ENCODE assay signal across 11 cellular contexts in the genomic region with DNA sequence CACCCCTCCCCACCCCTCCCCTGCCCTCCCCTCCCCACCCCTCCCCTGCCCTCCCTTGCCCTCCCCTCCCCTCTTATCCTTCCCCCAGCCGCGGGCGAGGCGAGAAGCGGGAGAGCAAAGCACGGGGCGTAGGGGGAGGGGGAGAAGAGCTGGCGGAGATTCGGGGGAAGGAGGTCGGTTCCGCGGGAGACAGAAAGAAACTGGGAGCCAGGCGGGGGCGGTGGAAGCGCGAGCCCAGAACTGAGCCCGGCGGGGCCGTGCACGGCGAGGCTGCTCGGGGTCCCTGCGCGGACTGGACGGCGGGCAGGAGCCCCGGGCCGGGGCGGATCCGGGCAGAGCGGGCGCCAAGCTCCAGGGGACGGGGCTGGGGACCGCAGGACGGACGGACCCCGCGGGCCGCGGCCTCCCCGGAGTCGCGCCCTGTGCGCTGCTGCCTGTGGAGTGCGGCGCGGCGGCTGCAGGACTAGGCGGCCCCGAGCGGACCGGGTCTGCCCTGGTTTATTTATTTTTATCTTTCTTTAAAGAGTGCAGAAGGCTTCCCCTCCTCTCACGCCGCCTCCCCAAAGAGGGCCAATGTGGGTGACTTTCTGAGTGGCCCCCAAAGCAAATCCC. TPM values are rescaled to one million over a fixed set of nuclear protein-coding genes. Genes with fewer than 3 reads are reported as not detected.
DNase-seq lines count a peak whose midpoint lies in the region; ATAC-seq and TF ChIP-seq lines count a peak whose summit lies in the region.
"Not testable (repeated sequence)": the region's sequence is repeated elsewhere in the genome, so short reads cannot be mapped to it uniquely, and the experiment has no call there.
"Had no signal": no experiment of that assay in that cellular context is flagged by ENCODE, and none has a peak within 500 bp of the region (broad histone marks: within the 10 kb centered on the region; RNA-seq: fewer than 3 reads in every experiment).

No MANE protein-coding gene starts in this region.

- not testable (repeated sequence) for H3K79me2 ChIP-seq in PC-3 (ENCODE audit: low read length)

- H3K27ac Mint-ChIP-seq in activated CD8-positive, alpha-beta T cell treated with anti-CD3 and anti-CD28 coated beads, Interleukin-2, amount 10 ng/mL, durations not matched to agents 7 days and 5 days; stimulated activated memory B cell treated with anti-CD40 and anti-IgM and Interleukin-4, amounts not matched to agents 10 μg/mL and 1 μg/mL and 100 μg/mL, for 72 hours: not testable (repeated sequence)

- intact Hi-C loops in PC-3 (cut with micrococcal nuclease); lower lobe of right lung (cut with DNase I): not testable (repeated sequence)

- peaks cover 39% of the 10 kb centered on the region for H3K27me3 Mint-ChIP-seq in activated CD8-positive, alpha-beta T cell treated with anti-CD3 and anti-CD28 coated beads, Interleukin-2, amount 10 ng/mL, durations not matched to agents 7 days and 5 days (ENCODE audit: low read depth)
- peaks cover 49% of the 10 kb centered on the region for H3K27me3 Mint-ChIP-seq in stimulated activated memory B cell treated with anti-CD40 and anti-IgM and Interleukin-4, amounts not matched to agents 10 μg/mL and 1 μg/mL and 100 μg/mL, for 72 hours

- H3K4me2 ChIP-seq in PC-3 (ENCODE audit: low read length): not testable (repeated sequence)

- H2AFZ ChIP-seq in PC-3 (ENCODE audit: low read length): not testable (repeated sequence)

- H3K4me3 ChIP-seq in AG04450 (ENCODE audit: low read depth, low read length): 0 out of 2 replicates have a peak overlapping the region, but pooled peaks have one; percentile 13
- peak overlapping the region; percentile 52; the same call in 1 of the 2 replicates for H3K4me3 ChIP-seq in HUES48 (ENCODE audit: low read depth, low read length)
- H3K4me3 ChIP-seq in PC-3 (ENCODE audit: low read length); lower lobe of right lung: not testable (repeated sequence)
- H3K4me3 ChIP-seq in iPS-11a (ENCODE audit: low read depth, low read length): peak overlapping the region; percentile 13

- H3K27me3 ChIP-seq in AG04450 (ENCODE audit: control insufficient read depth, insufficient read depth, low read length): peaks cover 14% of the 10 kb centered on the region
- H3K27me3 ChIP-seq in HUES48 (ENCODE audit: control insufficient read depth, insufficient read depth, low read length): peaks cover 36% of the 10 kb centered on the region
- not testable (repeated sequence) for H3K27me3 ChIP-seq in PC-3 (ENCODE audit: low read length)
- H3K27me3 ChIP-seq in foreskin keratinocyte: peaks cover 23% of the 10 kb centered on the region
- H3K27me3 ChIP-seq in lower lobe of right lung (ENCODE audit: low read depth): peaks cover 38% of the 10 kb centered on the region

- not testable (repeated sequence) for H3K9me2 ChIP-seq in PC-3 (replicated peaks; ENCODE audit: low read length)

- not testable (repeated sequence) for H3K36me3 Mint-ChIP-seq in activated CD8-positive, alpha-beta T cell treated with anti-CD3 and anti-CD28 coated beads, Interleukin-2, amount 10 ng/mL, durations not matched to agents 7 days and 5 days (ENCODE audit: low read depth); stimulated activated memory B cell treated with anti-CD40 and anti-IgM and Interleukin-4, amounts not matched to agents 10 μg/mL and 1 μg/mL and 100 μg/mL, for 72 hours

- H3F3A ChIP-seq in PC-3 (ENCODE audit: low read length, unreplicated experiment): not testable (repeated sequence)

- not testable (repeated sequence) for BruUV-seq in PC-3 (replicated peaks; lab: Mats Ljungman, UMichigan)

- TF ChIP-seq CTCF in AG04450 (IDR thresholded peaks at IDR 0.05; ENCODE audit: low read depth, low read length); PC-3 (conservative IDR thresholded peaks at IDR 0.05; ENCODE audit: low read depth, low read length); foreskin keratinocyte (conservative IDR thresholded peaks at IDR 0.05); lower lobe of right lung (IDR thresholded peaks at IDR 0.05): not testable (repeated sequence)

- not testable (repeated sequence) for H4K20me1 ChIP-seq in PC-3 (ENCODE audit: low read length)

- H3K4me3 Mint-ChIP-seq in activated CD8-positive, alpha-beta T cell treated with anti-CD3 and anti-CD28 coated beads, Interleukin-2, amount 10 ng/mL, durations not matched to agents 7 days and 5 days; stimulated activated memory B cell treated with anti-CD40 and anti-IgM and Interleukin-4, amounts not matched to agents 10 μg/mL and 1 μg/mL and 100 μg/mL, for 72 hours: not testable (repeated sequence)

- H3K4me1 ChIP-seq in HUES48 (ENCODE audit: control insufficient read depth, insufficient read depth, low read length); PC-3 (ENCODE audit: insufficient read depth, low read length); foreskin keratinocyte; lower lobe of right lung: not testable (repeated sequence)

- POLR2A ChIA-PET in AG04450 (lab: Yijun Ruan, JAX); PC-3 (lab: Charles Lee; ENCODE audit: unreplicated experiment); activated CD8-positive, alpha-beta T cell treated with anti-CD3 and anti-CD28 coated beads, Interleukin-2, amount 10 ng/mL, durations not matched to agents 7 days and 5 days (lab: Charles Lee): not testable (repeated sequence)

- H3K27ac ChIP-seq in AG04450 (ENCODE audit: low read depth, low read length); HUES48 (ENCODE audit: low read depth, low read length); PC-3 (ENCODE audit: low read length); foreskin keratinocyte; lower lobe of right lung: not testable (repeated sequence)

- not testable (repeated sequence) for H3K9me3 Mint-ChIP-seq in activated CD8-positive, alpha-beta T cell treated with anti-CD3 and anti-CD28 coated beads, Interleukin-2, amount 10 ng/mL, durations not matched to agents 7 days and 5 days (ENCODE audit: insufficient read depth); stimulated activated memory B cell treated with anti-CD40 and anti-IgM and Interleukin-4, amounts not matched to agents 10 μg/mL and 1 μg/mL and 100 μg/mL, for 72 hours

- H3K9me3 ChIP-seq in AG04450 (ENCODE audit: control insufficient read depth, insufficient read depth, low read length); HUES48 (ENCODE audit: control insufficient read depth, insufficient read depth, low read length); PC-3 (ENCODE audit: low read length); lower lobe of right lung: not testable (repeated sequence)

- H3K4me1 Mint-ChIP-seq in activated CD8-positive, alpha-beta T cell treated with anti-CD3 and anti-CD28 coated beads, Interleukin-2, amount 10 ng/mL, durations not matched to agents 7 days and 5 days (ENCODE audit: low read depth): peaks cover 10% of the 10 kb centered on the region
- peaks cover 20% of the 10 kb centered on the region for H3K4me1 Mint-ChIP-seq in stimulated activated memory B cell treated with anti-CD40 and anti-IgM and Interleukin-4, amounts not matched to agents 10 μg/mL and 1 μg/mL and 100 μg/mL, for 72 hours

- DNase-seq in AG04450 (ENCODE audit: low read depth, low spot score); PC-3; activated CD8-positive, alpha-beta T cell treated with anti-CD3 and anti-CD28 coated beads, Interleukin-2, amount 10 ng/mL, durations not matched to agents 7 days and 5 days; foreskin keratinocyte; lower lobe of right lung: not testable (repeated sequence)

- H3K9ac ChIP-seq in HUES48 (ENCODE audit: low read depth, low read length); PC-3 (ENCODE audit: low read length): not testable (repeated sequence)

- ATAC-seq in PC-3: peak; percentile 28; the same call in 1 of the 2 replicates
- ATAC-seq in activated CD8-positive, alpha-beta T cell treated with anti-CD3 and anti-CD28 coated beads, Interleukin-2, amount 10 ng/mL, durations not matched to agents 7 days and 5 days: peak; percentile 40
- ATAC-seq in foreskin keratinocyte: peak; percentile 1
- ATAC-seq in lower lobe of right lung: peak; percentile 33 to 35
- peak; percentile 35 for ATAC-seq in stimulated activated memory B cell treated with anti-CD40 and anti-IgM and Interleukin-4, amounts not matched to agents 10 μg/mL and 1 μg/mL and 100 μg/mL, for 72 hours

- CTCF ChIA-PET in AG04450 (lab: Charles Lee): interaction anchor here (1.4 kb wide), 1 partner anchor 67 kb away, joined by 4 read pairs; no protein-coding TSS in a partner anchor
- CTCF ChIA-PET in PC-3 (lab: Charles Lee); activated CD8-positive, alpha-beta T cell treated with anti-CD3 and anti-CD28 coated beads, Interleukin-2, amount 10 ng/mL, durations not matched to agents 7 days and 5 days (lab: Charles Lee): not testable (repeated sequence)

- H3K36me3 ChIP-seq in HUES48 (ENCODE audit: control insufficient read depth, insufficient read depth, low read length); PC-3 (ENCODE audit: low read depth, low read length); lower lobe of right lung: not testable (repeated sequence)

RNA-seq across cellular contexts. Expression of a gene that starts 29.8 kb away (rescaled TPM):
- polyA plus RNA-seq in AG04450 (2011; rRNA removed) (not detected in 2 replicates), foreskin keratinocyte (not detected in 2 replicates)
- not detected in 2 replicates for polyA minus RNA-seq in AG04450 (2011; rRNA and poly(A)+ RNA removed)
- total RNA-seq in PC-3 (2014; rRNA removed) (not detected in 2 replicates), foreskin keratinocyte (not detected in 2 replicates), lower lobe of right lung (not detected)
- total RNA-seq in activated CD8-positive, alpha-beta T cell treated with anti-CD3 and anti-CD28 coated beads, Interleukin-2, amount 10 ng/mL, durations not matched to agents 7 days and 5 days: not detected
- total RNA-seq: CD4-positive, CD25-positive, alpha-beta regulatory T cell; H4; HT-29 had no signal
- polyA plus RNA-seq: CD4-positive, CD25-positive, alpha-beta regulatory T cell had no signal

RNA-seq across cellular contexts. Expression of a gene that starts 46.2 kb away (rescaled TPM):
- polyA plus RNA-seq in AG04450 (2011; rRNA removed) (not detected in 2 replicates), foreskin keratinocyte (not detected in 2 replicates)
- not detected in 2 replicates for polyA minus RNA-seq in AG04450 (2011; rRNA and poly(A)+ RNA removed)
- total RNA-seq in PC-3 (2014; rRNA removed) (not detected in 2 replicates), foreskin keratinocyte (not detected in 2 replicates), lower lobe of right lung (not detected)
- total RNA-seq in activated CD8-positive, alpha-beta T cell treated with anti-CD3 and anti-CD28 coated beads, Interleukin-2, amount 10 ng/mL, durations not matched to agents 7 days and 5 days: not detected
- total RNA-seq: CD4-positive, CD25-positive, alpha-beta regulatory T cell; H4; HT-29 had no signal
- polyA plus RNA-seq: CD4-positive, CD25-positive, alpha-beta regulatory T cell had no signal
